ENCODE assay signal across 13 cellular contexts in genomic region chr11:78318321-78318720, GRCh38.
DNase-seq lines count a peak whose midpoint lies in the region; TF ChIP-seq lines count a peak whose summit lies in the region.
"Had no signal": no experiment of that assay in that cellular context is flagged by ENCODE, and none has a peak within 500 bp of the region (broad histone marks: within the 10 kb centered on the region; RNA-seq: fewer than 3 reads in every experiment).

No MANE protein-coding gene starts in this region.

- intact Hi-C loops in breast epithelium (cut with DNase I; ENCODE audit: low total_unique reads): no loop called here
- intact Hi-C loops in tibial artery (cut with DNase I; ENCODE audit: low total_unique reads): no loop called here

- no peak for TF ChIP-seq POLR2A in breast epithelium (IDR thresholded peaks at IDR 0.05)

- no peaks in the 10 kb centered on the region for H3K9me3 ChIP-seq in breast epithelium
- H3K9me3 ChIP-seq in mesodermal cell (ENCODE audit: control insufficient read depth, low read length): peaks cover 3% of the 10 kb centered on the region
- H3K9me3 ChIP-seq in tibial artery: no peaks in the 10 kb centered on the region
- H3K9me3 ChIP-seq: testis had no signal

- TF ChIP-seq CTCF in breast epithelium (IDR thresholded peaks at IDR 0.05) (no peak), tibial artery (IDR thresholded peaks at IDR 0.05) (no peak)

- H3K27me3 ChIP-seq in breast epithelium (no peaks in the 10 kb centered on the region), tibial artery (no peaks in the 10 kb centered on the region)
- H3K27me3 ChIP-seq: testis had no signal

- H3K36me3 ChIP-seq in breast epithelium: no peaks in the 10 kb centered on the region
- no peaks in the 10 kb centered on the region for H3K36me3 ChIP-seq in mesodermal cell (ENCODE audit: control insufficient read depth, insufficient read depth, low read length)
- no peaks in the 10 kb centered on the region for H3K36me3 ChIP-seq in tibial artery

- peak overlapping the region; percentile 33 to 48 for H3K27ac ChIP-seq in breast epithelium
- H3K27ac ChIP-seq in mesodermal cell (ENCODE audit: low read depth, low read length, severe bottlenecking): peak overlapping the region; percentile 81
- H3K27ac ChIP-seq in tibial artery: peak overlapping the region; percentile 17 to 53
- H3K27ac ChIP-seq: VCaP had no signal

- peaks cover 0 to 1% of the 10 kb centered on the region in 2 donors for H3K4me1 ChIP-seq in breast epithelium
- H3K4me1 ChIP-seq in mesodermal cell (ENCODE audit: control insufficient read depth, insufficient read depth, low read length, poor library complexity, severe bottlenecking): peaks cover 20% of the 10 kb centered on the region
- peaks cover 0 to 47% (median 22%) of the 10 kb centered on the region in 4 donors for H3K4me1 ChIP-seq in tibial artery

- H3K4me3 ChIP-seq in breast epithelium (no peak overlapping the region), mesodermal cell (ENCODE audit: extremely low read depth, insufficient read depth, low read length, poor library complexity, severe bottlenecking) (no peak overlapping the region), tibial artery (no peak overlapping the region)
- H3K4me3 ChIP-seq: testis had no signal

- 71 to 83% methylated on average over 2 to 5 of the region's 5 CpGs for WGBS in mesodermal cell (ENCODE audit: insufficient coverage in 2 of 2), 2 experiments

- peak; percentile 62 for DNase-seq in NCI-H2227 treated with DMSO at 0.1 percent for 48 hours (lab: John Stamatoyannopoulos, UW)
- no peak for DNase-seq in NCI-H2227 (lab: John Stamatoyannopoulos, UW; ENCODE audit: unreplicated experiment)
- no peak for DNase-seq in breast epithelium (ENCODE audit: low spot score in 2 of 2)
- DNase-seq in tibial artery: no peak
- DNase-seq in occipital lobe (lab: John Stamatoyannopoulos, UW): no peak
- DNase-seq in SIG-M5 (lab: John Stamatoyannopoulos, UW): no peak
- no peak for DNase-seq in activated T-cell treated with anti-CD3 and anti-CD28 coated beads, Interleukin-2, amount 50 U/mL, for 1 hour
- DNase-seq: ACHN; activated naive CD8-positive, alpha-beta T cell treated with anti-CD3 and anti-CD28 coated beads for 36 hours; NCI-H146; testis had no signal
